Comparison of ENCODE assay signal across 1 cellular context in genomic region chr18:3665780-3666525, GRCh38.
TF ChIP-seq lines count a peak whose summit lies in the region.

No MANE protein-coding gene starts in this region.

TF ChIP-seq in HepG2, 621 proteins besides CTCF, POLR2A, EP300 and RAD21 (continued from another document and continues in another):
- TF ChIP-seq, protein P1, sequence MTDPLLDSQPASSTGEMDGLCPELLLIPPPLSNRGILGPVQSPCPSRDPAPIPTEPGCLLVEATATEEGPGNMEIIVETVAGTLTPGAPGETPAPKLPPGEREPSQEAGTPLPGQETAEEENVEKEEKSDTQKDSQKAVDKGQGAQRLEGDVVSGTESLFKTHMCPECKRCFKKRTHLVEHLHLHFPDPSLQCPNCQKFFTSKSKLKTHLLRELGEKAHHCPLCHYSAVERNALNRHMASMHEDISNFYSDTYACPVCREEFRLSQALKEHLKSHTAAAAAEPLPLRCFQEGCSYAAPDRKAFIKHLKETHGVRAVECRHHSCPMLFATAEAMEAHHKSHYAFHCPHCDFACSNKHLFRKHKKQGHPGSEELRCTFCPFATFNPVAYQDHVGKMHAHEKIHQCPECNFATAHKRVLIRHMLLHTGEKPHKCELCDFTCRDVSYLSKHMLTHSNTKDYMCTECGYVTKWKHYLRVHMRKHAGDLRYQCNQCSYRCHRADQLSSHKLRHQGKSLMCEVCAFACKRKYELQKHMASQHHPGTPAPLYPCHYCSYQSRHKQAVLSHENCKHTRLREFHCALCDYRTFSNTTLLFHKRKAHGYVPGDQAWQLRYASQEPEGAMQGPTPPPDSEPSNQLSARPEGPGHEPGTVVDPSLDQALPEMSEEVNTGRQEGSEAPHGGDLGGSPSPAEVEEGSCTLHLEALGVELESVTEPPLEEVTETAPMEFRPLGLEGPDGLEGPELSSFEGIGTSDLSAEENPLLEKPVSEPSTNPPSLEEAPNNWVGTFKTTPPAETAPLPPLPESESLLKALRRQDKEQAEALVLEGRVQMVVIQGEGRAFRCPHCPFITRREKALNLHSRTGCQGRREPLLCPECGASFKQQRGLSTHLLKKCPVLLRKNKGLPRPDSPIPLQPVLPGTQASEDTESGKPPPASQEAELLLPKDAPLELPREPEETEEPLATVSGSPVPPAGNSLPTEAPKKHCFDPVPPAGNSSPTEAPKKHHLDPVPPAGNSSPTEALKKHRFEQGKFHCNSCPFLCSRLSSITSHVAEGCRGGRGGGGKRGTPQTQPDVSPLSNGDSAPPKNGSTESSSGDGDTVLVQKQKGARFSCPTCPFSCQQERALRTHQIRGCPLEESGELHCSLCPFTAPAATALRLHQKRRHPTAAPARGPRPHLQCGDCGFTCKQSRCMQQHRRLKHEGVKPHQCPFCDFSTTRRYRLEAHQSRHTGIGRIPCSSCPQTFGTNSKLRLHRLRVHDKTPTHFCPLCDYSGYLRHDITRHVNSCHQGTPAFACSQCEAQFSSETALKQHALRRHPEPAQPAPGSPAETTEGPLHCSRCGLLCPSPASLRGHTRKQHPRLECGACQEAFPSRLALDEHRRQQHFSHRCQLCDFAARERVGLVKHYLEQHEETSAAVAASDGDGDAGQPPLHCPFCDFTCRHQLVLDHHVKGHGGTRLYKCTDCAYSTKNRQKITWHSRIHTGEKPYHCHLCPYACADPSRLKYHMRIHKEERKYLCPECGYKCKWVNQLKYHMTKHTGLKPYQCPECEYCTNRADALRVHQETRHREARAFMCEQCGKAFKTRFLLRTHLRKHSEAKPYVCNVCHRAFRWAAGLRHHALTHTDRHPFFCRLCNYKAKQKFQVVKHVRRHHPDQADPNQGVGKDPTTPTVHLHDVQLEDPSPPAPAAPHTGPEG (CRISPR knock-in tag; IDR thresholded peaks at IDR 0.05): no peak
- TF ChIP-seq JDP2 (CRISPR knock-in tag; IDR thresholded peaks at IDR 0.05; ENCODE audit: borderline replicate concordance): no peak
- no peak for TF ChIP-seq HDAC6 (IDR thresholded peaks at IDR 0.05; ENCODE audit: low read depth, low read length)
- TF ChIP-seq ZSCAN21 (CRISPR knock-in tag; IDR thresholded peaks at IDR 0.05; ENCODE audit: borderline replicate concordance): 0 out of 2 replicates have a peak, but pooled peaks have one; percentile 52
- TF ChIP-seq, protein P2, sequence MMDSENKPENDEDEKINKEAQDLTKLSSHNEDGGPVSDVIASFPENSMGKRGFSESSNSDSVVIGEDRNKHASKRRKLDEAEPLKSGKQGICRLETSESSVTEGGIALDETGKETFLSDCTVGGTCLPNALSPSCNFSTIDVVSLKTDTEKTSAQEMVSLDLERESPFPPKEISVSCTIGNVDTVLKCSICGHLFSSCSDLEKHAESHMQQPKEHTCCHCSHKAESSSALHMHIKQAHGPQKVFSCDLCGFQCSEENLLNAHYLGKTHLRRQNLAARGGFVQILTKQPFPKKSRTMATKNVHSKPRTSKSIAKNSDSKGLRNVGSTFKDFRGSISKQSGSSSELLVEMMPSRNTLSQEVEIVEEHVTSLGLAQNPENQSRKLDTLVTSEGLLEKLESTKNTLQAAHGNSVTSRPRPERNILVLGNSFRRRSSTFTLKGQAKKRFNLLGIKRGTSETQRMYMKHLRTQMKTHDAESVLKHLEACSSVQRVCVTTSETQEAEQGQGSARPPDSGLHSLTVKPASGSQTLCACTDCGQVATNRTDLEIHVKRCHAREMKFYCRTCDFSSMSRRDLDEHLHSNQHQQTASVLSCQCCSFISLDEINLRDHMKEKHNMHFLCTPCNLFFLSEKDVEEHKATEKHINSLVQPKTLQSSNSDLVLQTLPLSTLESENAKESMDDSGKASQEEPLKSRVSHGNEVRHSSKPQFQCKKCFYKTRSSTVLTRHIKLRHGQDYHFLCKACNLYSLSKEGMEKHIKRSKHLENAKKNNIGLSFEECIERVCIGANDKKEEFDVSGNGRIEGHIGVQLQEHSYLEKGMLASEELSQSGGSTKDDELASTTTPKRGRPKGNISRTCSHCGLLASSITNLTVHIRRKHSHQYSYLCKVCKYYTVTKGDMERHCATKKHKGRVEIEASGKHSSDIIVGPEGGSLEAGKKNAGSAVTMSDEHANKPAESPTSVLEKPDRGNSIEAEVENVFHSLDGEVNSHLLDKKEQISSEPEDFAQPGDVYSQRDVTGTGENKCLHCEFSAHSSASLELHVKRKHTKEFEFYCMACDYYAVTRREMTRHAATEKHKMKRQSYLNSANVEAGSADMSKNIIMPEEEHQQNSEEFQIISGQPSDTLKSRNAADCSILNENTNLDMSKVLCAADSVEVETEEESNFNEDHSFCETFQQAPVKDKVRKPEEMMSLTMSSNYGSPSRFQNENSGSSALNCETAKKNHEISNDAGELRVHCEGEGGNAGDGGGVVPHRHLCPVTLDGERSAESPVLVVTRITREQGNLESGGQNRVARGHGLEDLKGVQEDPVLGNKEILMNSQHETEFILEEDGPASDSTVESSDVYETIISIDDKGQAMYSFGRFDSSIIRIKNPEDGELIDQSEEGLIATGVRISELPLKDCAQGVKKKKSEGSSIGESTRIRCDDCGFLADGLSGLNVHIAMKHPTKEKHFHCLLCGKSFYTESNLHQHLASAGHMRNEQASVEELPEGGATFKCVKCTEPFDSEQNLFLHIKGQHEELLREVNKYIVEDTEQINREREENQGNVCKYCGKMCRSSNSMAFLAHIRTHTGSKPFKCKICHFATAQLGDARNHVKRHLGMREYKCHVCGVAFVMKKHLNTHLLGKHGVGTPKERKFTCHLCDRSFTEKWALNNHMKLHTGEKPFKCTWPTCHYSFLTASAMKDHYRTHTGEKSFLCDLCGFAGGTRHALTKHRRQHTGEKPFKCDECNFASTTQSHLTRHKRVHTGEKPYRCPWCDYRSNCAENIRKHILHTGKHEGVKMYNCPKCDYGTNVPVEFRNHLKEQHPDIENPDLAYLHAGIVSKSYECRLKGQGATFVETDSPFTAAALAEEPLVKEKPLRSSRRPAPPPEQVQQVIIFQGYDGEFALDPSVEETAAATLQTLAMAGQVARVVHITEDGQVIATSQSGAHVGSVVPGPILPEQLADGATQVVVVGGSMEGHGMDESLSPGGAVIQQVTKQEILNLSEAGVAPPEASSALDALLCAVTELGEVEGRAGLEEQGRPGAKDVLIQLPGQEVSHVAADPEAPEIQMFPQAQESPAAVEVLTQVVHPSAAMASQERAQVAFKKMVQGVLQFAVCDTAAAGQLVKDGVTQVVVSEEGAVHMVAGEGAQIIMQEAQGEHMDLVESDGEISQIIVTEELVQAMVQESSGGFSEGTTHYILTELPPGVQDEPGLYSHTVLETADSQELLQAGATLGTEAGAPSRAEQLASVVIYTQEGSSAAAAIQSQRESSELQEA (CRISPR knock-in tag; IDR thresholded peaks at IDR 0.05; ENCODE audit: not compliant biosample characterization): no peak
- 0 out of 2 replicates have a peak, but pooled peaks have one; percentile 48 for TF ChIP-seq KLF15 (CRISPR knock-in tag; IDR thresholded peaks at IDR 0.05; ENCODE audit: borderline replicate concordance)
- no peak for TF ChIP-seq PLRG1 (conservative IDR thresholded peaks at IDR 0.05)
- peak; percentile 59; the same call in 1 of the 2 replicates for TF ChIP-seq SMAD3 (CRISPR knock-in tag; IDR thresholded peaks at IDR 0.05)
- no peak for TF ChIP-seq TMF1 (CRISPR knock-in tag; IDR thresholded peaks at IDR 0.05; ENCODE audit: low read depth)
- TF ChIP-seq, protein P3, sequence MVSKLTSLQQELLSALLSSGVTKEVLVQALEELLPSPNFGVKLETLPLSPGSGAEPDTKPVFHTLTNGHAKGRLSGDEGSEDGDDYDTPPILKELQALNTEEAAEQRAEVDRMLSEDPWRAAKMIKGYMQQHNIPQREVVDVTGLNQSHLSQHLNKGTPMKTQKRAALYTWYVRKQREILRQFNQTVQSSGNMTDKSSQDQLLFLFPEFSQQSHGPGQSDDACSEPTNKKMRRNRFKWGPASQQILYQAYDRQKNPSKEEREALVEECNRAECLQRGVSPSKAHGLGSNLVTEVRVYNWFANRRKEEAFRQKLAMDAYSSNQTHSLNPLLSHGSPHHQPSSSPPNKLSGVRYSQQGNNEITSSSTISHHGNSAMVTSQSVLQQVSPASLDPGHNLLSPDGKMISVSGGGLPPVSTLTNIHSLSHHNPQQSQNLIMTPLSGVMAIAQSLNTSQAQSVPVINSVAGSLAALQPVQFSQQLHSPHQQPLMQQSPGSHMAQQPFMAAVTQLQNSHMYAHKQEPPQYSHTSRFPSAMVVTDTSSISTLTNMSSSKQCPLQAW (CRISPR knock-in tag; IDR thresholded peaks at IDR 0.05): peak; percentile 41; the same call in 1 of the 2 replicates
- no peak for TF ChIP-seq ZNF280B (CRISPR knock-in tag; IDR thresholded peaks at IDR 0.05; ENCODE audit: borderline replicate concordance)
- TF ChIP-seq ZNF772 (CRISPR knock-in tag; IDR thresholded peaks at IDR 0.05): no peak
- TF ChIP-seq ZNF329 (CRISPR knock-in tag; IDR thresholded peaks at IDR 0.05; ENCODE audit: low read depth): no peak
- TF ChIP-seq, protein P4, sequence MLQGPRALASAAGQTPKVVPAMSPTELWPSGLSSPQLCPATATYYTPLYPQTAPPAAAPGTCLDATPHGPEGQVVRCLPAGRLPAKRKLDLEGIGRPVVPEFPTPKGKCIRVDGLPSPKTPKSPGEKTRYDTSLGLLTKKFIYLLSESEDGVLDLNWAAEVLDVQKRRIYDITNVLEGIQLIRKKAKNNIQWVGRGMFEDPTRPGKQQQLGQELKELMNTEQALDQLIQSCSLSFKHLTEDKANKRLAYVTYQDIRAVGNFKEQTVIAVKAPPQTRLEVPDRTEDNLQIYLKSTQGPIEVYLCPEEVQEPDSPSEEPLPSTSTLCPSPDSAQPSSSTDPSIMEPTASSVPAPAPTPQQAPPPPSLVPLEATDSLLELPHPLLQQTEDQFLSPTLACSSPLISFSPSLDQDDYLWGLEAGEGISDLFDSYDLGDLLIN (CRISPR knock-in tag; IDR thresholded peaks at IDR 0.05; ENCODE audit: borderline replicate concordance): no peak
- TF ChIP-seq ZFP82 (CRISPR knock-in tag; IDR thresholded peaks at IDR 0.05; ENCODE audit: borderline replicate concordance): no peak
- no peak for TF ChIP-seq PHF5A (CRISPR knock-in tag; IDR thresholded peaks at IDR 0.05; ENCODE audit: low read depth, unreplicated experiment)
- no peak for TF ChIP-seq U2AF1 (optimal IDR thresholded peaks at IDR 0.05; ENCODE audit: low read depth, low read length)
- no peak for TF ChIP-seq ZNF549 (CRISPR knock-in tag; IDR thresholded peaks at IDR 0.05)
- peak; percentile 29 for TF ChIP-seq DBP (CRISPR knock-in tag; IDR thresholded peaks at IDR 0.05; ENCODE audit: not compliant biosample characterization)
- no peak for TF ChIP-seq RARG (CRISPR knock-in tag; IDR thresholded peaks at IDR 0.05; ENCODE audit: low read depth)
- TF ChIP-seq ZNF331 (CRISPR knock-in tag; IDR thresholded peaks at IDR 0.05): peak; percentile 68; the same call in 1 of the 2 replicates
- no peak for TF ChIP-seq TEAD2 (CRISPR knock-in tag; IDR thresholded peaks at IDR 0.05)
- no peak for TF ChIP-seq ZNF136 (CRISPR knock-in tag; IDR thresholded peaks at IDR 0.05; ENCODE audit: low read depth)
- TF ChIP-seq GPN1 (CRISPR knock-in tag; IDR thresholded peaks at IDR 0.05; ENCODE audit: borderline replicate concordance): no peak
- no peak for TF ChIP-seq HHEX (CRISPR knock-in tag; IDR thresholded peaks at IDR 0.05)
- 0 out of 2 replicates have a peak, but pooled peaks have one; percentile 46 for TF ChIP-seq RERE (CRISPR knock-in tag; IDR thresholded peaks at IDR 0.05; ENCODE audit: low read depth)
- TF ChIP-seq XBP1 (CRISPR knock-in tag; IDR thresholded peaks at IDR 0.05): no peak
- no peak for TF ChIP-seq IKZF1 (IDR thresholded peaks at IDR 0.05)
- TF ChIP-seq ARNT2 (CRISPR knock-in tag; IDR thresholded peaks at IDR 0.05; ENCODE audit: low read depth): no peak
- TF ChIP-seq ZKSCAN5 (CRISPR knock-in tag; IDR thresholded peaks at IDR 0.05): no peak
